11 cellular contexts compared by ENCODE assay signal in genomic region chr22:17633217-17633997, GRCh38. TPM values are rescaled to one million over a fixed set of nuclear protein-coding genes. Genes with fewer than 3 reads are reported as not detected.
DNase-seq lines count a peak whose midpoint lies in the region; ATAC-seq, FAIRE-seq and TF ChIP-seq lines count a peak whose summit lies in the region.
"Had no signal": no experiment of that assay in that cellular context is flagged by ENCODE, and none has a peak within 500 bp of the region (broad histone marks: within the 10 kb centered on the region; RNA-seq: fewer than 3 reads in every experiment).

No MANE protein-coding gene starts in this region.

- peaks cover 2% of the 10 kb centered on the region for H3K4me1 ChIP-seq in IMR-90 (ENCODE audit: control insufficient read depth, insufficient read depth, low read length)
- H3K4me1 ChIP-seq in mesendoderm (ENCODE audit: control insufficient read depth, low read depth, low read length), result no peaks in the 10 kb centered on the region

- H2AFZ ChIP-seq in IMR-90 (replicated peaks; ENCODE audit: low read length, poor library complexity), result no peak overlapping the region

- H3K9ac ChIP-seq in IMR-90 (ENCODE audit: low read depth, low read length) (peak overlapping the region; percentile 39; the same call in 1 of the 2 replicates), mesendoderm (ENCODE audit: low read length) (no peak overlapping the region)

- dilution Hi-C loops in IMR-90 (cut with HindIII; ENCODE audit: low sequenced_read_pairs, unreplicated experiment), result no loop called here

- H4K8ac ChIP-seq in IMR-90 (ENCODE audit: low read depth in 2 of 2, low read length in 2 of 2), result peak overlapping the region; percentile 20 to 48; a peak in 2 of 4 replicates
- H4K8ac ChIP-seq in mesendoderm (ENCODE audit: low read depth, low read length), result no peak overlapping the region

- H2BK15ac ChIP-seq in IMR-90 (ENCODE audit: low read depth, low read length) (peak overlapping the region; percentile 22; the same call in 2 of the 3 replicates), mesendoderm (replicated peaks; ENCODE audit: low read depth) (no peak overlapping the region)

- H3K9me3 ChIP-seq in IMR-90 (ENCODE audit: control insufficient read depth, insufficient read depth, low read length), result no peaks in the 10 kb centered on the region
- H3K9me3 ChIP-seq: upper lobe of left lung had no signal

- H4K91ac ChIP-seq in IMR-90 (ENCODE audit: insufficient read depth, low read depth, low read length), result peak overlapping the region; percentile 40

- peak overlapping the region; percentile 33; the same call in 1 of the 2 replicates for H2AK5ac ChIP-seq in IMR-90 (ENCODE audit: low read depth, low read length)
- H2AK5ac ChIP-seq in mesendoderm (ENCODE audit: low read length), result no peak overlapping the region

- TF ChIP-seq POLR2A in IMR-90 (IDR thresholded peaks at IDR 0.05; ENCODE audit: low read depth, low read length), result no peak

- in situ Hi-C loops in IMR-90 (cut with MboI; ENCODE audit: low sequenced_read_pairs), result no loop called here

- H2BK20ac ChIP-seq in IMR-90 (ENCODE audit: low read depth, low read length), result peak overlapping the region; percentile 40

- H4K20me1 ChIP-seq in IMR-90 (ENCODE audit: insufficient read depth, low read length), result no peaks in the 10 kb centered on the region

- no peak for TF ChIP-seq CTCF in IMR-90 (conservative IDR thresholded peaks at IDR 0.05; ENCODE audit: low read depth, low read length)
- TF ChIP-seq CTCF in bronchial epithelial cell (IDR thresholded peaks at IDR 0.05; ENCODE audit: insufficient read depth, low read length, severe bottlenecking), result no peak
- TF ChIP-seq CTCF in coronary artery (IDR thresholded peaks at IDR 0.05), result no peak

- peak; percentile 48 for DNase-seq in AG20443 (ENCODE audit: low spot score)
- DNase-seq in IMR-90, result peak; percentile 92
- DNase-seq in bronchial epithelial cell (ENCODE audit: low read depth), result peak; percentile 98
- DNase-seq in mesendoderm, result peak; percentile 92
- no peak for DNase-seq in coronary artery (ENCODE audit: low spot score)
- DNase-seq in frontal cortex (ENCODE audit: low spot score in 2 of 2), result no peak
- DNase-seq: activated naive CD4-positive, alpha-beta T cell; GDM1; upper lobe of left lung had no signal

- TF ChIP-seq RAD21 in IMR-90 (IDR thresholded peaks at IDR 0.05; ENCODE audit: low read length), result no peak

- H3K36me3 ChIP-seq in IMR-90 (ENCODE audit: control insufficient read depth, insufficient read depth, low read length) (no peaks in the 10 kb centered on the region), bronchial epithelial cell (ENCODE audit: control insufficient read depth, insufficient read depth, low read length) (no peaks in the 10 kb centered on the region), mesendoderm (ENCODE audit: control insufficient read depth, insufficient read depth, low read length) (no peaks in the 10 kb centered on the region)
- H3K36me3 ChIP-seq: upper lobe of left lung had no signal

- H3K27ac ChIP-seq in IMR-90 (ENCODE audit: insufficient read depth, low read length), result peak overlapping the region; percentile 87; the same call in 1 of the 2 replicates
- peak overlapping the region; percentile 39 for H3K27ac ChIP-seq in mesendoderm (ENCODE audit: low read depth, low read length)
- no peak overlapping the region for H3K27ac ChIP-seq in coronary artery
- H3K27ac ChIP-seq: upper lobe of left lung had no signal

- H3K27me3 ChIP-seq in IMR-90 (ENCODE audit: control insufficient read depth, insufficient read depth, low read length), result no peaks in the 10 kb centered on the region
- no peaks in the 10 kb centered on the region for H3K27me3 ChIP-seq in bronchial epithelial cell (ENCODE audit: control insufficient read depth, insufficient read depth, low read length)
- H3K27me3 ChIP-seq in mesendoderm (ENCODE audit: insufficient read depth, low read length, poor library complexity), result no peaks in the 10 kb centered on the region
- H3K27me3 ChIP-seq: upper lobe of left lung had no signal

- POLR2A ChIA-PET in IMR-90 (lab: Charles Lee; ENCODE audit: unreplicated experiment), result no interaction called here

- peak; percentile 33 for ATAC-seq in IMR-90 (ENCODE audit: low read depth)
- no peak for ATAC-seq in GM18907 (IDR thresholded peaks at IDR 0.05; ENCODE audit: unreplicated experiment)
- no peak for ATAC-seq in HG02642 (IDR thresholded peaks at IDR 0.05; ENCODE audit: poor library complexity, unreplicated experiment)

- intact Hi-C loops in IMR-90 (cut with micrococcal nuclease), result no loop called here

- H3K18ac ChIP-seq in IMR-90 (ENCODE audit: low read depth, low read length) (peak overlapping the region; percentile 77), mesendoderm (ENCODE audit: low read length) (no peak overlapping the region)

- no TSS peak for BruUV-seq in IMR-90 (replicated peaks; lab: Mats Ljungman, UMichigan)

- H3K4me2 ChIP-seq in IMR-90 (ENCODE audit: low read depth, low read length) (peak overlapping the region; percentile 24), mesendoderm (ENCODE audit: low read length) (no peak overlapping the region)

- H3K9me1 ChIP-seq in IMR-90 (ENCODE audit: insufficient read depth, low read length), result no peaks in the 10 kb centered on the region; the same call in 1 of the 2 replicates

- H3K4ac ChIP-seq in IMR-90 (ENCODE audit: low read depth, low read length) (peak overlapping the region; percentile 61), mesendoderm (ENCODE audit: low read depth, low read length) (no peak overlapping the region)

- peak overlapping the region; percentile 87 for H4K5ac ChIP-seq in IMR-90 (ENCODE audit: low read depth, low read length)
- no peak overlapping the region for H4K5ac ChIP-seq in mesendoderm (ENCODE audit: low read length)

- H2BK5ac ChIP-seq in IMR-90 (ENCODE audit: low read depth, low read length, poor library complexity, severe bottlenecking) (peak overlapping the region; percentile 95), mesendoderm (ENCODE audit: low read length) (no peak overlapping the region)

- no CpG with 5 or more reads among the region's 4 CpGs for WGBS in IMR-90 (ENCODE audit: extremely low coverage in 2 of 2, insufficient read length in 1 of 2), 2 experiments
- no CpG with 5 or more reads among the region's 4 CpGs for WGBS in mesendoderm (ENCODE audit: extremely low coverage, insufficient coverage, low lambda C conversion rate)

- peaks cover under 1% of the 10 kb centered on the region for H3K79me2 ChIP-seq in mesendoderm (ENCODE audit: control insufficient read depth, insufficient read depth, low read length)

- no peak overlapping the region for H2AK9ac ChIP-seq in IMR-90 (replicated peaks; ENCODE audit: low read depth, low read length, poor library complexity)

- H3K56ac ChIP-seq in IMR-90 (ENCODE audit: extremely low read depth, insufficient read depth, low read length) (peak overlapping the region; percentile 0; the same call in 1 of the 2 replicates), mesendoderm (ENCODE audit: low read length) (peak overlapping the region; percentile 59)

- CTCF ChIA-PET in IMR-90 (lab: Yijun Ruan, JAX), result no interaction called here

- FAIRE-seq in bronchial epithelial cell (lab: Jason Lieb, UNC), result peak; percentile 50
- no peak for FAIRE-seq in frontal cortex (lab: Jason Lieb, UNC)

- H3K79me1 ChIP-seq in IMR-90 (ENCODE audit: low read depth in 1 of 2, low read length in 2 of 2) (peaks cover 5 to 32% of the 10 kb centered on the region in 2 experiments; a peak in 3 of 4 replicates), mesendoderm (ENCODE audit: low read length) (peaks cover under 1% of the 10 kb centered on the region)

- no peak overlapping the region for H3K4me3 ChIP-seq in IMR-90 (ENCODE audit: insufficient read depth, low read depth, low read length)
- H3K4me3 ChIP-seq in bronchial epithelial cell (ENCODE audit: low read depth, low read length), result no peak overlapping the region
- H3K4me3 ChIP-seq in mesendoderm (ENCODE audit: low read length), result no peak overlapping the region
- no peak overlapping the region for H3K4me3 ChIP-seq in coronary artery
- H3K4me3 ChIP-seq: upper lobe of left lung had no signal

- H3K23ac ChIP-seq in IMR-90 (ENCODE audit: low read depth, low read length) (peak overlapping the region; percentile 63; the same call in 1 of the 2 replicates), mesendoderm (ENCODE audit: low read length) (no peak overlapping the region)

- H2BK120ac ChIP-seq in IMR-90 (ENCODE audit: low read depth, low read length) (peak overlapping the region; percentile 77), mesendoderm (ENCODE audit: low read depth, low read length) (no peak overlapping the region)

- H3K14ac ChIP-seq in IMR-90 (replicated peaks; ENCODE audit: low read depth, low read length), result no peak overlapping the region

TF ChIP-seq in IMR-90, 13 proteins besides CTCF, POLR2A, EP300 and RAD21 (continues in another document):
- TF ChIP-seq FOS (IDR thresholded peaks at IDR 0.05; ENCODE audit: low read depth, low read length) (0 out of 2 replicates have a peak, but pooled peaks have one; percentile 13), RFX5 (IDR thresholded peaks at IDR 0.05; ENCODE audit: low read depth, low read length) (no peak), MXI1 (IDR thresholded peaks at IDR 0.05; ENCODE audit: borderline replicate concordance, low read depth, low read length) (no peak), CHD1 (IDR thresholded peaks at IDR 0.05; ENCODE audit: low read depth, low read length) (no peak), USF2 (IDR thresholded peaks at IDR 0.05; ENCODE audit: low read depth, low read length) (no peak), MAZ (IDR thresholded peaks at IDR 0.05; ENCODE audit: borderline replicate concordance, low read depth, low read length) (no peak)

RNA-seq across cellular contexts. Expression of gene ATP6V1E1, which starts 4.9 kb away (rescaled TPM):
- total RNA-seq in IMR-90 (2012; rRNA removed), result 144 and 151 TPM in 2 replicates
- polyA plus RNA-seq in IMR-90 (2012; rRNA removed), result 123 and 148 TPM in 2 replicates
- polyA plus RNA-seq in IMR-90 (2012; cell fraction: cytosol; rRNA removed), result 46.0 and 80.4 TPM in 2 replicates
- polyA plus RNA-seq in IMR-90 (2012; cell fraction: nucleus; rRNA removed; ENCODE audit: low replicate concordance), result 14.4 and 72.5 TPM in 2 replicates
- 119 and 146 TPM in 2 replicates for total RNA-seq in bronchial epithelial cell
- polyA plus RNA-seq in mesendoderm (2013, experiment 1 of 2), result 99.2 TPM
- 97.1 TPM for polyA plus RNA-seq in mesendoderm (2013, experiment 2 of 2)
- 84.4 TPM for total RNA-seq in frontal cortex

RNA-seq across cellular contexts. Expression of gene BCL2L13, which starts 5.2 kb away (rescaled TPM):
- 77.5 and 86.7 TPM in 2 replicates for total RNA-seq in IMR-90 (2012; rRNA removed)
- 39.6 and 42.6 TPM in 2 replicates for polyA plus RNA-seq in IMR-90 (2012; rRNA removed)
- 29.4 and 36.3 TPM in 2 replicates for polyA plus RNA-seq in IMR-90 (2012; cell fraction: cytosol; rRNA removed)
- polyA plus RNA-seq in IMR-90 (2012; cell fraction: nucleus; rRNA removed; ENCODE audit: low replicate concordance), result 15.2 and 32.7 TPM in 2 replicates
- total RNA-seq in bronchial epithelial cell, result 48.4 and 54.3 TPM in 2 replicates
- polyA plus RNA-seq in mesendoderm (2013, experiment 1 of 2), result 21.5 TPM
- polyA plus RNA-seq in mesendoderm (2013, experiment 2 of 2), result 21.3 TPM
- total RNA-seq in frontal cortex, result 31.8 TPM

Comparison
In these comparisons a context has a peak if more than half of its experiments do, and no peak if none do; other contexts are left out.
1. DNase-seq: peak in AG20443 (single experiment), IMR-90 (single experiment), bronchial epithelial cell (single experiment) and mesendoderm (single experiment); none in coronary artery (single experiment) and frontal cortex (0 of 2).
2. H3K27ac ChIP-seq: peak in IMR-90 (single experiment) and mesendoderm (single experiment); none in coronary artery (0 of 2).